In the genomic region with DNA sequence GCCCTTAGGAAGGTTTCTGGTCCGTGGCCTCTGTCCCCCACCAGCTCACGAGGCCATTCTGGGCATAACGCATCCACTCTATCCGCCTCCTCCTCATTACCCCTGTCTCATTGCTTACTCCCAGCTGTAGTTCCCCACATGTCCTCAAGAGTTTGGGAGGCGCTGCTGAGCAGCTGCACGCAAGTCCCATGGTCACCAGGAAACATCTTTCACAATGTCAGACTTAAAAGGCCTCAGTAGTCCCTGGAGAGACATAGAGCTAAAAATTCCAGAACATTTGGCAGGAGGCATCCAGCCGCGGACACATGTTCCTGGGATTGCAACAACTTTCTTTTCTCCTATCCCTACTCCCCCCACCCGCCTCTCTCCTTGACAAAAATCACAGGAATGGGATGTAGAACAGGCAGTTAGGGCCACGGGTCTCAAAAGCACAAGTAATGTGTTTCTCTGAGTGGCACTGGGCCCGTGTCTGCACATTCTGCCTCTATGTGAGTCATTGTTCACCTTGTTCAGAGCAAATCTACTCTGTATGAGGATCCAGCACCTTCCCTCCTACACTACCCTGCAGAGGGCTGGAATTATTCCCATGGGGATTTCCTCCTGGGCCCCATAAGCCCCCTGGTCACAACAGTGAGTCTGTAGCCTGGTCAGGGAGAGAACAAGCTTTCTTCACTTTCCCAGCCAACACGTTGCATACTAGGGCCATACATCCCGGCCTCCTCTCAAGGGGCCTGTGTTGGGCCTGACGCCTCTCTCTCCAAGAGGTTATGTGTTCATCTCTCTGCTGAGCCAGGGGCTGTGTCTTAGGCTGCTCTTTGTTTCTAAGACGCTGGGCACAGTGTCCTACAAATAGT, we compare ENCODE assay signal across 7 cellular contexts. TPM values are rescaled to one million over a fixed set of nuclear protein-coding genes. Genes with fewer than 3 reads are reported as not detected.
DNase-seq lines count a peak whose midpoint lies in the region; ATAC-seq and TF ChIP-seq lines count a peak whose summit lies in the region.

No MANE protein-coding gene starts in this region.

- no peak overlapping the region for H3K4me2 ChIP-seq in MM.1S (ENCODE audit: low read depth, low read length)

- no peaks in the 10 kb centered on the region for H4K20me1 ChIP-seq in MM.1S (ENCODE audit: insufficient read depth, low read length)

- no peaks in the 10 kb centered on the region for H3K9me2 ChIP-seq in MM.1S (replicated peaks; ENCODE audit: insufficient read depth, low read length)

- intact Hi-C loops in mucosa of descending colon (cut with DNase I, micrococcal nuclease) = no loop called here

- H3K27ac ChIP-seq in MM.1S (ENCODE audit: low read length) = no peak overlapping the region
- no peak overlapping the region for H3K27ac ChIP-seq in endodermal cell (ENCODE audit: low read depth, low read length)

- H3K27me3 ChIP-seq in MM.1S (replicated peaks; ENCODE audit: insufficient read depth, low read length) (no peaks in the 10 kb centered on the region), endodermal cell (ENCODE audit: control insufficient read depth, insufficient read depth, low read length, poor library complexity, severe bottlenecking) (no peaks in the 10 kb centered on the region)

- no peaks in the 10 kb centered on the region for H3K9me3 Mint-ChIP-seq in endodermal cell
- H3K9me3 Mint-ChIP-seq in stimulated activated naive CD8-positive, alpha-beta T cell treated with anti-CD3 and anti-CD28 coated beads, Interleukin-15, Interleukin-2, amounts not matched to agents 100 ng/mL and 50 ng/mL, for 24 hours = no peaks in the 10 kb centered on the region

- H3K36me3 ChIP-seq in MM.1S (replicated peaks; ENCODE audit: insufficient read depth, low read length) (no peaks in the 10 kb centered on the region), endodermal cell (ENCODE audit: control insufficient read depth, insufficient read depth, low read length) (peaks cover 73% of the 10 kb centered on the region), mucosa of descending colon (ENCODE audit: low read depth) (no peaks in the 10 kb centered on the region)

- no peaks in the 10 kb centered on the region for H3K27me3 Mint-ChIP-seq in endodermal cell (ENCODE audit: insufficient read depth)
- no peaks in the 10 kb centered on the region for H3K27me3 Mint-ChIP-seq in stimulated activated naive CD8-positive, alpha-beta T cell treated with anti-CD3 and anti-CD28 coated beads, Interleukin-15, Interleukin-2, amounts not matched to agents 100 ng/mL and 50 ng/mL, for 24 hours

- TF ChIP-seq CTCF in GM10266 (IDR thresholded peaks at IDR 0.05; ENCODE audit: control insufficient read depth, insufficient read depth, low read depth, missing control alignments) (peak; percentile 65), MM.1S (IDR thresholded peaks at IDR 0.05; ENCODE audit: low read length) (peak; percentile 89), endodermal cell (conservative IDR thresholded peaks at IDR 0.05) (peak; percentile 98), mucosa of descending colon (IDR thresholded peaks at IDR 0.05) (peak; percentile 98)

- no peaks in the 10 kb centered on the region for H3K79me2 ChIP-seq in MM.1S (ENCODE audit: low read length)

- H3K9ac ChIP-seq in MM.1S (ENCODE audit: low read length) = no peak overlapping the region
- no peak overlapping the region for H3K9ac ChIP-seq in endodermal cell (ENCODE audit: extremely low read depth, low read length, poor library complexity, severe bottlenecking)

- H3K4me3 ChIP-seq in MM.1S (ENCODE audit: low read length) (no peak overlapping the region), endodermal cell (ENCODE audit: low read length) (no peak overlapping the region), mucosa of descending colon (no peak overlapping the region)

- no peak overlapping the region for H2AFZ ChIP-seq in MM.1S (ENCODE audit: low read length)

- no peaks in the 10 kb centered on the region for H3F3A ChIP-seq in MM.1S (ENCODE audit: insufficient read depth, low read length)

- H3K4me1 ChIP-seq in MM.1S (ENCODE audit: low read length) (no peaks in the 10 kb centered on the region), endodermal cell (ENCODE audit: control insufficient read depth, insufficient read depth, low read length) (peaks cover 30% of the 10 kb centered on the region), mucosa of descending colon (ENCODE audit: low read depth) (no peaks in the 10 kb centered on the region)

- peaks cover 39% of the 10 kb centered on the region for H3K4me1 Mint-ChIP-seq in endodermal cell
- H3K4me1 Mint-ChIP-seq in stimulated activated naive CD8-positive, alpha-beta T cell treated with anti-CD3 and anti-CD28 coated beads, Interleukin-15, Interleukin-2, amounts not matched to agents 100 ng/mL and 50 ng/mL, for 24 hours (ENCODE audit: low read depth) = peaks cover 97% of the 10 kb centered on the region

- DNase-seq in GM10266 (ENCODE audit: extremely low spot score) = peak; percentile 62
- DNase-seq in MM.1S = peak; percentile 63
- DNase-seq in activated CD4-positive, alpha-beta T cell treated with anti-CD3 and anti-CD28 coated beads, Interleukin-2, amount 50 U/mL, for 48 hours = peak; percentile 76 to 82
- DNase-seq in endodermal cell = peak; percentile 92
- peak; percentile 70 to 83 (median 81) for DNase-seq in mucosa of descending colon

- no peak overlapping the region for H3K4me3 Mint-ChIP-seq in endodermal cell
- H3K4me3 Mint-ChIP-seq in stimulated activated naive CD8-positive, alpha-beta T cell treated with anti-CD3 and anti-CD28 coated beads, Interleukin-15, Interleukin-2, amounts not matched to agents 100 ng/mL and 50 ng/mL, for 24 hours = peak overlapping the region; percentile 91

- peak overlapping the region; percentile 18 for H3K27ac Mint-ChIP-seq in endodermal cell
- H3K27ac Mint-ChIP-seq in stimulated activated naive CD8-positive, alpha-beta T cell treated with anti-CD3 and anti-CD28 coated beads, Interleukin-15, Interleukin-2, amounts not matched to agents 100 ng/mL and 50 ng/mL, for 24 hours = peak overlapping the region; percentile 84

- peaks cover 54% of the 10 kb centered on the region for H3K36me3 Mint-ChIP-seq in endodermal cell (ENCODE audit: low read depth)
- peaks cover 74% of the 10 kb centered on the region for H3K36me3 Mint-ChIP-seq in stimulated activated naive CD8-positive, alpha-beta T cell treated with anti-CD3 and anti-CD28 coated beads, Interleukin-15, Interleukin-2, amounts not matched to agents 100 ng/mL and 50 ng/mL, for 24 hours (ENCODE audit: low read depth)

- H3K9me3 ChIP-seq in MM.1S (replicated peaks; ENCODE audit: insufficient read depth, low read length) (no peaks in the 10 kb centered on the region), endodermal cell (ENCODE audit: control insufficient read depth, low read length) (no peaks in the 10 kb centered on the region), mucosa of descending colon (no peaks in the 10 kb centered on the region)

- WGBS in endodermal cell (ENCODE audit: insufficient coverage in 1 of 2, insufficient read length in 1 of 2), 2 experiments = 84 to 85% methylated on average over 10 to 15 of the region's 15 CpGs

- ATAC-seq in mucosa of descending colon (peak; percentile 90), HG03460 (IDR thresholded peaks at IDR 0.05; ENCODE audit: unreplicated experiment) (no peak)

RNA-seq across cellular contexts. Expression of a gene that starts 8.2 kb away (rescaled TPM):
- total RNA-seq in endodermal cell (10 to 100 TPM; 48.0 to 50.0 TPM), mucosa of descending colon (10 to 100 TPM in 2 of 3 donors, 1 to 10 TPM in 1; 7.2 to 12.8 (median 12.4) TPM)
- 23.7 TPM for polyA plus RNA-seq in endodermal cell (2013, experiment 1 of 2)
- 26.7 TPM for polyA plus RNA-seq in endodermal cell (2013, experiment 2 of 2)
